10 cellular contexts compared by ENCODE assay signal in genomic region chr3:52350436-52350835, GRCh38.
"Had no signal": no experiment of that assay in that cellular context is flagged by ENCODE, and none has a peak within 500 bp of the region (broad histone marks: within the 10 kb centered on the region; RNA-seq: fewer than 3 reads in every experiment).

No MANE protein-coding gene starts in this region.

- H3K27ac ChIP-seq: foreskin keratinocyte, tibial nerve had no signal

- H3K27ac Mint-ChIP-seq: activated CD8-positive, alpha-beta T cell treated with anti-CD3 and anti-CD28 coated beads, Interleukin-2, amount 10 ng/mL, durations not matched to agents 7 days and 5 days; activated T-helper 1 cell treated with anti-CD3 and anti-CD28 coated beads, Interleukin-12 subunit alpha, Interleukin-12 subunit beta, Interleukin-2, Interleukin-4 antibody, amounts not matched to agents 30 ng/mL and 10 ng/mL and 1 ng/mL, durations not matched to agents 14 hours and 24 hours and 36 hours had no signal

- H3K27me3 ChIP-seq: tibial nerve had no signal

- H3K4me1 ChIP-seq: foreskin keratinocyte had no signal

- ATAC-seq: activated CD8-positive, alpha-beta T cell treated with anti-CD3 and anti-CD28 coated beads, Interleukin-2, amount 10 ng/mL, durations not matched to agents 7 days and 5 days; foreskin keratinocyte had no signal

- H3K4me3 Mint-ChIP-seq: activated CD8-positive, alpha-beta T cell treated with anti-CD3 and anti-CD28 coated beads, Interleukin-2, amount 10 ng/mL, durations not matched to agents 7 days and 5 days; activated T-helper 1 cell treated with anti-CD3 and anti-CD28 coated beads, Interleukin-12 subunit alpha, Interleukin-12 subunit beta, Interleukin-2, Interleukin-4 antibody, amounts not matched to agents 30 ng/mL and 10 ng/mL and 1 ng/mL, durations not matched to agents 14 hours and 24 hours and 36 hours had no signal

- H3K9me3 ChIP-seq: tibial nerve had no signal

- H3K4me3 ChIP-seq: tibial nerve had no signal

- H3K9me3 Mint-ChIP-seq: activated T-helper 1 cell treated with anti-CD3 and anti-CD28 coated beads, Interleukin-12 subunit alpha, Interleukin-12 subunit beta, Interleukin-2, Interleukin-4 antibody, amounts not matched to agents 30 ng/mL and 10 ng/mL and 1 ng/mL, durations not matched to agents 14 hours and 24 hours and 36 hours had no signal

- DNase-seq: activated CD8-positive, alpha-beta T cell treated with anti-CD3 and anti-CD28 coated beads, Interleukin-2, amount 10 ng/mL, durations not matched to agents 7 days and 5 days; activated naive CD4-positive, alpha-beta T cell; effector CD4-positive, alpha-beta T cell; foreskin keratinocyte; head of caudate nucleus; islet precursor cell; stimulated activated CD4-positive, alpha-beta T cell treated with anti-CD3 and anti-CD28 coated beads, Interleukin-4, amount 100 ng/mL, for 4 hours; T1000 had no signal
